In genomic region chr3:149542375-149543312, GRCh38 we compare ENCODE assay signal across 2 cellular contexts.
TF ChIP-seq lines count a peak whose summit lies in the region.

No MANE protein-coding gene starts in this region.

TF ChIP-seq in GM23338, 12 proteins besides CTCF, POLR2A, EP300 and RAD21:
- TF ChIP-seq, protein P1, sequence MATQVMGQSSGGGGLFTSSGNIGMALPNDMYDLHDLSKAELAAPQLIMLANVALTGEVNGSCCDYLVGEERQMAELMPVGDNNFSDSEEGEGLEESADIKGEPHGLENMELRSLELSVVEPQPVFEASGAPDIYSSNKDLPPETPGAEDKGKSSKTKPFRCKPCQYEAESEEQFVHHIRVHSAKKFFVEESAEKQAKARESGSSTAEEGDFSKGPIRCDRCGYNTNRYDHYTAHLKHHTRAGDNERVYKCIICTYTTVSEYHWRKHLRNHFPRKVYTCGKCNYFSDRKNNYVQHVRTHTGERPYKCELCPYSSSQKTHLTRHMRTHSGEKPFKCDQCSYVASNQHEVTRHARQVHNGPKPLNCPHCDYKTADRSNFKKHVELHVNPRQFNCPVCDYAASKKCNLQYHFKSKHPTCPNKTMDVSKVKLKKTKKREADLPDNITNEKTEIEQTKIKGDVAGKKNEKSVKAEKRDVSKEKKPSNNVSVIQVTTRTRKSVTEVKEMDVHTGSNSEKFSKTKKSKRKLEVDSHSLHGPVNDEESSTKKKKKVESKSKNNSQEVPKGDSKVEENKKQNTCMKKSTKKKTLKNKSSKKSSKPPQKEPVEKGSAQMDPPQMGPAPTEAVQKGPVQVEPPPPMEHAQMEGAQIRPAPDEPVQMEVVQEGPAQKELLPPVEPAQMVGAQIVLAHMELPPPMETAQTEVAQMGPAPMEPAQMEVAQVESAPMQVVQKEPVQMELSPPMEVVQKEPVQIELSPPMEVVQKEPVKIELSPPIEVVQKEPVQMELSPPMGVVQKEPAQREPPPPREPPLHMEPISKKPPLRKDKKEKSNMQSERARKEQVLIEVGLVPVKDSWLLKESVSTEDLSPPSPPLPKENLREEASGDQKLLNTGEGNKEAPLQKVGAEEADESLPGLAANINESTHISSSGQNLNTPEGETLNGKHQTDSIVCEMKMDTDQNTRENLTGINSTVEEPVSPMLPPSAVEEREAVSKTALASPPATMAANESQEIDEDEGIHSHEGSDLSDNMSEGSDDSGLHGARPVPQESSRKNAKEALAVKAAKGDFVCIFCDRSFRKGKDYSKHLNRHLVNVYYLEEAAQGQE (IDR thresholded peaks at IDR 0.05; ENCODE audit: unreplicated experiment): no peak
- no peak for TF ChIP-seq NANOG (IDR thresholded peaks at IDR 0.05; ENCODE audit: borderline replicate concordance)
- no peak for TF ChIP-seq ETS1 (IDR thresholded peaks at IDR 0.05)
- no peak for TF ChIP-seq POLR2AphosphoS5 (IDR thresholded peaks at IDR 0.05; ENCODE audit: low read depth)
- no peak for TF ChIP-seq STAT1 (IDR thresholded peaks at IDR 0.05; ENCODE audit: unreplicated experiment)
TF ChIP-seq in GM23338: peak in this region for 0.

TF ChIP-seq in SK-N-SH, 30 proteins besides CTCF, POLR2A, EP300 and RAD21 (continued from another document):
- TF ChIP-seq USF2 (IDR thresholded peaks at IDR 0.05; ENCODE audit: borderline replicate concordance, low read depth, low read length) (no peak), TAF1 (IDR thresholded peaks at IDR 0.05; ENCODE audit: borderline replicate concordance, low read depth, low read length) (no peak), RFX5 (IDR thresholded peaks at IDR 0.05; ENCODE audit: low read length) (no peak), YY1 (IDR thresholded peaks at IDR 0.05; ENCODE audit: low read depth) (no peak), FOXM1 (IDR thresholded peaks at IDR 0.05; ENCODE audit: low read depth) (0 out of 2 replicates have a peak, but pooled peaks have one; percentile 30), RCOR1 (IDR thresholded peaks at IDR 0.05; ENCODE audit: low read length) (no peak), ZBTB33 (IDR thresholded peaks at IDR 0.05; ENCODE audit: borderline replicate concordance, low read depth) (no peak), USF1 (IDR thresholded peaks at IDR 0.05; ENCODE audit: borderline replicate concordance, low read depth) (no peak), MEF2A (IDR thresholded peaks at IDR 0.05; ENCODE audit: borderline replicate concordance, low read depth) (peak; percentile 51; the same call in 1 of the 2 replicates)
- TF ChIP-seq, protein P1 (IDR thresholded peaks at IDR 0.05; ENCODE audit: low read depth, low read length): no peak
- TF ChIP-seq, protein P2, sequence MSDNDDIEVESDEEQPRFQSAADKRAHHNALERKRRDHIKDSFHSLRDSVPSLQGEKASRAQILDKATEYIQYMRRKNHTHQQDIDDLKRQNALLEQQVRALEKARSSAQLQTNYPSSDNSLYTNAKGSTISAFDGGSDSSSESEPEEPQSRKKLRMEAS (IDR thresholded peaks at IDR 0.05; ENCODE audit: low read depth): no peak
- TF ChIP-seq, protein P3, sequence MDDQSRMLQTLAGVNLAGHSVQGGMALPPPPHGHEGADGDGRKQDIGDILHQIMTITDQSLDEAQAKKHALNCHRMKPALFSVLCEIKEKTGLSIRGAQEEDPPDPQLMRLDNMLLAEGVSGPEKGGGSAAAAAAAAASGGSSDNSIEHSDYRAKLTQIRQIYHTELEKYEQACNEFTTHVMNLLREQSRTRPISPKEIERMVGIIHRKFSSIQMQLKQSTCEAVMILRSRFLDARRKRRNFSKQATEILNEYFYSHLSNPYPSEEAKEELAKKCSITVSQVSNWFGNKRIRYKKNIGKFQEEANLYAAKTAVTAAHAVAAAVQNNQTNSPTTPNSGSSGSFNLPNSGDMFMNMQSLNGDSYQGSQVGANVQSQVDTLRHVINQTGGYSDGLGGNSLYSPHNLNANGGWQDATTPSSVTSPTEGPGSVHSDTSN (IDR thresholded peaks at IDR 0.05): peak; percentile 59; the same call in 1 of the 2 replicates
